Comparison of ENCODE assay signal across 9 cellular contexts in the genomic region with DNA sequence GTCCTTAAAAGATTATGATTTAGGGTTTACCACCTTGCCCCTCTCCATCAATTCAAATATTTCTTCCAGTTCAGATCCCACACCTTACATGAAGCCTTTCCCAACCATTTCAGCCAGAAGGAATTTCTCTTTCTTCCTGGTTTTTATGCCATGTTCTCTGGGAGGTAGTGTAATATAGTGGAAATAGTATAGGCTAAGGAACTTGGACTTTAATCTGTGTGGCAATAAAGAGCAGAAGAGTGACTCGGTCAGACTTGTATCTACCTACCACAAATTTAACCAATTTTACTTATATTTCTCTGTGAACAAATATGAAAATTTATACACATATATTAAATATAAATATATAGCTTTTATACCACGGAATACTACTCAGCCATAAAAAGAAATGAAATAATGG.
"Had no signal": no experiment of that assay in that cellular context is flagged by ENCODE, and none has a peak within 500 bp of the region (broad histone marks: within the 10 kb centered on the region; RNA-seq: fewer than 3 reads in every experiment).

No MANE protein-coding gene starts in this region.

- H2AFZ ChIP-seq: GM23338 had no signal

- H3K27ac ChIP-seq: HL-60 had no signal

- ATAC-seq: GM23338 had no signal

- H3K4me3 ChIP-seq: GM23338, K562 had no signal

- FAIRE-seq: H1, H54 had no signal

- DNase-seq: H9, HCEC 1CT, IMR-90, KG1 had no signal

- H3K4me2 ChIP-seq: GM23338 had no signal
